Comparison of ENCODE assay signal across 8 cellular contexts in the genomic region with DNA sequence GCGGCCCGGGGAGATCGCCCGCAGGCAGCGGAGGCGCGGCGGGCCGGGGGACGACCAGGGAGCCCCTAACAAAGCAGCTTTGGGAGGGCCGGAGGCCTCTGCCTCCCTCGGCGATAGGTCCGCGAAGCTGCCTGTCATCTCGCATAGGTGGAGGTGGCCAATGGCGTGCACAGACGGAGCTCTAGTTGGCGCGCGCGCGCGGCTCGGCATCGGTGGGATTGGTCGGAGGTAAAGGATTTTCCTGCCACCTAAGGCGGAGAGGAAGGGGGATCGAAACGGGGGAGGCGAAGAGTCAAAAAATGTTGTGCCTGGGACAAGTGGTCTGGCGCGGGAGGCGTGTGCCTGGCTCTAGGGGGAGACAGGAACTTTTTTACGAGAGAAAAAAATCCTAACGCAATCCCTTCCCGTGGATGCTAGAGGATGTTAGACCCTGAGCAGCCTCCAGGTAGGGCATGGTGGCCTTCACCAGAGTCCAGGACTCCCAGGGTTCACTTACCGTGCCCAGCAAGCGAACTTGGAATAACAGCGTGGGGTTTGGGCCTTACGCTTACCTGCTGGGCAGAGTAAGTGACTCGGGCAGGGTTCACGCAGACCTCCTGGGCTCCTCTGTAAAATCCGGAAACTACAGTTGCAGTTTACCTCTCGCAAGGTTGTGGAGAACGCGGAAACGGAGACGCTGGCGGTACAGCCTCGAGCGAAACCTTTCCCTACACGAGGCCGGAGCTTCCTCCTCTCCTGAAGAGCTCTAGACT.
DNase-seq lines count a peak whose midpoint lies in the region; ATAC-seq and TF ChIP-seq lines count a peak whose summit lies in the region.

No MANE protein-coding gene starts in this region.

- H3K23me2 ChIP-seq in H9 (ENCODE audit: insufficient read length, low read depth, low read length, poor library complexity, severe bottlenecking) = peaks cover 17% of the 10 kb centered on the region

- peaks cover 32% of the 10 kb centered on the region for H3K27me3 Mint-ChIP-seq in H9 (ENCODE audit: low read depth)

- peak overlapping the region; percentile 62 for H3K4me3 ChIP-seq in astrocyte of the cerebellum (ENCODE audit: low read depth, low read length)
- peak overlapping the region; percentile 69 for H3K4me3 ChIP-seq in hepatocyte

- H3K9me3 ChIP-seq in H9 (ENCODE audit: control insufficient read depth, low read depth, low read length) (no peaks in the 10 kb centered on the region), hepatocyte (ENCODE audit: low read depth) (no peaks in the 10 kb centered on the region)

- H3K4me1 ChIP-seq in H9 (ENCODE audit: insufficient read depth, low read length) = peaks cover 9% of the 10 kb centered on the region; the same call in 1 of the 2 replicates
- H3K4me1 ChIP-seq in hepatocyte (ENCODE audit: insufficient read depth) = peaks cover 12% of the 10 kb centered on the region

- H2AFZ ChIP-seq in H9 (ENCODE audit: low read length) (no peak overlapping the region), hepatocyte (peak overlapping the region; percentile 74)

- TF ChIP-seq CTCF in H9 (conservative IDR thresholded peaks at IDR 0.05) = no peak
- no peak for TF ChIP-seq CTCF in astrocyte of the cerebellum (IDR thresholded peaks at IDR 0.05; ENCODE audit: low read depth, low read length, missing control alignments)
- TF ChIP-seq CTCF in hepatocyte (IDR thresholded peaks at IDR 0.05; ENCODE audit: poor library complexity) = peak; percentile 13

- H3K4ac ChIP-seq in H9 (ENCODE audit: low read depth, low read length) = no peak overlapping the region; the same call in 1 of the 2 replicates

- WGBS in H9 (ENCODE audit: extremely low coverage, insufficient read length, low lambda C conversion rate) = no CpG with 5 or more reads among the region's 54 CpGs
- 3% methylated on average over 44 of the region's 54 CpGs for WGBS in hepatocyte (ENCODE audit: low lambda C conversion rate, missing lambda C conversion rate)

- no peak overlapping the region for H2BK15ac ChIP-seq in H9 (ENCODE audit: low read depth, low read length)

- H3K79me2 ChIP-seq in H9 (ENCODE audit: insufficient read depth, low read length) (no peaks in the 10 kb centered on the region), hepatocyte (peaks cover 8% of the 10 kb centered on the region)

- H3K9me2 ChIP-seq in hepatocyte (replicated peaks; ENCODE audit: insufficient read depth) = no peaks in the 10 kb centered on the region

- no peaks in the 10 kb centered on the region; a peak in 1 of 5 replicates for H3K9me3 Mint-ChIP-seq in H9

- H2AK5ac ChIP-seq in H9 (ENCODE audit: insufficient read length, low read length) = no peak overlapping the region

- no peak overlapping the region for H2BK12ac ChIP-seq in H9 (ENCODE audit: insufficient read length, low read depth, low read length)

- peak overlapping the region; percentile 84 to 89 for H3K4me3 Mint-ChIP-seq in H9

- no peak overlapping the region for H3T11ph ChIP-seq in H9 (ENCODE audit: low read length)

- peak overlapping the region; percentile 25 for H2BK120ac ChIP-seq in H9 (ENCODE audit: low read depth, low read length, poor library complexity, severe bottlenecking)

- H3K36me3 ChIP-seq in hepatocyte (replicated peaks; ENCODE audit: insufficient read depth, low read depth) = no peaks in the 10 kb centered on the region

- H4K91ac ChIP-seq in H9 (ENCODE audit: insufficient read length, low read depth, low read length) = no peak overlapping the region

- peak overlapping the region; percentile 89 for H3K18ac ChIP-seq in H9 (ENCODE audit: insufficient read length, low read depth, low read length)

- H2BK5ac ChIP-seq in H9 (ENCODE audit: insufficient read length, low read length) = no peak overlapping the region

- no peaks in the 10 kb centered on the region for H4K20me1 ChIP-seq in H9 (ENCODE audit: control insufficient read depth, insufficient read depth, insufficient read length)
- H4K20me1 ChIP-seq in hepatocyte (ENCODE audit: insufficient read depth, poor library complexity, severe bottlenecking) = no peaks in the 10 kb centered on the region

- no peaks in the 10 kb centered on the region for H3K79me1 ChIP-seq in H9 (ENCODE audit: insufficient read depth, low read depth, low read length, poor library complexity, severe bottlenecking)

- H3K36me3 Mint-ChIP-seq in H9 (ENCODE audit: insufficient read depth in 1 of 3, low read depth in 3 of 3) = peaks cover 0 to 8% (median 0%) of the 10 kb centered on the region in 3 experiments; a peak in 2 of 7 replicates

- H3K14ac ChIP-seq in H9 (ENCODE audit: insufficient read depth, low read length) = peak overlapping the region; percentile 92

- peaks cover 47 to 48% of the 10 kb centered on the region in 2 experiments for H3K4me1 Mint-ChIP-seq in H9

- DNase-seq in EL = peak; percentile 85
- peak; percentile 98 for DNase-seq in H9
- peak; percentile 97 for DNase-seq in NCI-H1105 (lab: John Stamatoyannopoulos, UW)
- peak; percentile 80 to 97 (median 89) for DNase-seq in T-helper 2 cell
- peak; percentile 93 for DNase-seq in astrocyte of the cerebellum (ENCODE audit: low read depth)
- peak; percentile 95 for DNase-seq in hepatocyte (ENCODE audit: low spot score)
- DNase-seq in sciatic nerve (ENCODE audit: low spot score) = peak; percentile 93
- no peak for DNase-seq in GF-D8 (lab: John Stamatoyannopoulos, UW)

- H2BK20ac ChIP-seq in H9 (ENCODE audit: low read depth, low read length, poor library complexity, severe bottlenecking) = no peak overlapping the region

- H3K27ac Mint-ChIP-seq in H9 = peak overlapping the region; percentile 75 to 97 (median 93)

- H3K27me3 ChIP-seq in H9 (ENCODE audit: insufficient read depth, low read length) (no peaks in the 10 kb centered on the region; the same call in 1 of the 2 replicates), hepatocyte (peaks cover 32% of the 10 kb centered on the region)

- peak overlapping the region; percentile 89 for H3K9ac ChIP-seq in H9 (ENCODE audit: extremely low read depth, insufficient read length, low read length)

- peak overlapping the region; percentile 89 for H3K4me2 ChIP-seq in H9 (ENCODE audit: insufficient read depth, insufficient read length, low read length)
- H3K4me2 ChIP-seq in hepatocyte = peak overlapping the region; percentile 92

- H3K27ac ChIP-seq in H9 (ENCODE audit: insufficient read length, low read depth, low read length) (no peak overlapping the region), hepatocyte (peak overlapping the region; percentile 59)

- H3K23ac ChIP-seq in H9 (ENCODE audit: insufficient read length, low read depth, low read length) = no peak overlapping the region

- H3K56ac ChIP-seq in H9 (ENCODE audit: insufficient read length, low read depth, low read length) = no peak overlapping the region

- in situ Hi-C loops in astrocyte of the cerebellum (cut with HindIII; ENCODE audit: low sequenced_read_pairs) = no loop called here

- H4K8ac ChIP-seq in H9 (replicated peaks; ENCODE audit: insufficient read length, low read depth, low read length) = peak overlapping the region; percentile 18

- peak; percentile 80 for ATAC-seq in sciatic nerve

- peak overlapping the region; percentile 81 for H4K5ac ChIP-seq in H9 (ENCODE audit: insufficient read length, low read depth, low read length)

- intact Hi-C loops in sciatic nerve (cut with DNase I) = no loop called here
